In genomic region chr2:53095227-53095626, GRCh38 we compare ENCODE assay signal across 9 cellular contexts.
"Had no signal": no experiment of that assay in that cellular context is flagged by ENCODE, and none has a peak within 500 bp of the region (broad histone marks: within the 10 kb centered on the region; RNA-seq: fewer than 3 reads in every experiment).

No MANE protein-coding gene starts in this region.

- H3K4me3 Mint-ChIP-seq: HFFc6, IgD-negative memory B cell had no signal

- H2AFZ ChIP-seq: GM23248 had no signal

- H3K36me3 Mint-ChIP-seq: IgD-negative memory B cell had no signal

- H3K27ac ChIP-seq: GM23248, KMS-11 had no signal

- ATAC-seq: HCT116 had no signal

- H3K4me1 Mint-ChIP-seq: IgD-negative memory B cell had no signal

- H3K9me3 Mint-ChIP-seq: HFFc6, IgD-negative memory B cell had no signal

- DNase-seq: GM23248, GOT3, H7, HFFc6, KBM-7 had no signal

- H3K36me3 ChIP-seq: HAP-1 had no signal

- H3K9me3 ChIP-seq: HAP-1 had no signal

- H3K27ac Mint-ChIP-seq: HFFc6, IgD-negative memory B cell had no signal

- H3K27me3 Mint-ChIP-seq: IgD-negative memory B cell had no signal

- H3K4me2 ChIP-seq: KMS-11 had no signal

- H3K4me1 ChIP-seq: HAP-1 had no signal

- H3K9ac ChIP-seq: GM23248, KMS-11 had no signal

- H3K4me3 ChIP-seq: GM23248, HAP-1 had no signal
